Comparison of ENCODE assay signal across 8 cellular contexts in genomic region chr15:75842722-75843617, GRCh38. TPM values are rescaled to one million over a fixed set of nuclear protein-coding genes. Genes with fewer than 3 reads are reported as not detected.
DNase-seq lines count a peak whose midpoint lies in the region; ATAC-seq and TF ChIP-seq lines count a peak whose summit lies in the region.

Gene UBE2Q2, plus strand, starts transcription at chr15:75843447. Its CDS starts 220 bp downstream, at chr15:75843667.

- H3K9me3 ChIP-seq in PC-3 (ENCODE audit: low read length): no peaks in the 10 kb centered on the region
- no peaks in the 10 kb centered on the region for H3K9me3 ChIP-seq in muscle layer of duodenum (ENCODE audit: control insufficient read depth in 1 of 2, low read length in 2 of 2)

- H3K4me1 Mint-ChIP-seq in activated T-cell treated with anti-CD3 and anti-CD28 coated beads, Interleukin-2, amount 50 U/mL, for 24 hours (ENCODE audit: low read depth): peaks cover 41% of the 10 kb centered on the region

- no peaks in the 10 kb centered on the region for H3K9me2 ChIP-seq in PC-3 (replicated peaks; ENCODE audit: low read length)

- DNase-seq in AML-193 (lab: John Stamatoyannopoulos, UW) (peak; percentile 72 to 79), HL-60 (ENCODE audit: low read depth in 1 of 2, low spot score in 1 of 2) (peak; percentile 51 to 57), PC-3 (peak; percentile 67)
- DNase-seq in activated T-cell treated with anti-CD3 and anti-CD28 coated beads, Interleukin-2, amount 50 U/mL, for 24 hours: peak; percentile 82
- DNase-seq in stimulated activated CD8-positive, alpha-beta memory T cell treated with anti-CD3 and anti-CD28 coated beads, Interleukin-7, amount 100 ng/mL, for 4 hours (ENCODE audit: low read depth in 2 of 2): peak; percentile 56 to 83

- peaks cover 12% of the 10 kb centered on the region for H3K4me1 ChIP-seq in PC-3 (ENCODE audit: insufficient read depth, low read length)
- H3K4me1 ChIP-seq in muscle layer of duodenum (ENCODE audit: control insufficient read depth in 1 of 2, insufficient read depth in 2 of 2, low read length in 2 of 2): peaks cover 6 to 13% of the 10 kb centered on the region in 2 donors

- ATAC-seq in GM19324 (IDR thresholded peaks at IDR 0.05; ENCODE audit: low FRiP score, unreplicated experiment): peak; percentile 53
- peak; percentile 58 for ATAC-seq in PC-3
- ATAC-seq in esophagus mucosa: peak; percentile 57

- peak within 1 kb of the TSS; percentile 90 for H3K27ac ChIP-seq in HL-60 (replicated peaks)
- H3K27ac ChIP-seq in PC-3 (ENCODE audit: low read length): peak within 1 kb of the TSS; percentile 42; the same call in 1 of the 2 replicates
- H3K27ac ChIP-seq in muscle layer of duodenum (ENCODE audit: low read length): peak within 1 kb of the TSS; percentile 68

- H3K36me3 Mint-ChIP-seq in activated T-cell treated with anti-CD3 and anti-CD28 coated beads, Interleukin-2, amount 50 U/mL, for 24 hours (ENCODE audit: low read depth): peaks cover 25% of the 10 kb centered on the region

- no peaks in the 10 kb centered on the region for H3F3A ChIP-seq in PC-3 (ENCODE audit: low read length, unreplicated experiment)

- H3K36me3 ChIP-seq in PC-3 (ENCODE audit: low read depth, low read length) (no peaks in the 10 kb centered on the region), muscle layer of duodenum (ENCODE audit: control insufficient read depth in 1 of 2, insufficient read depth in 2 of 2, low read length in 2 of 2) (no peaks in the 10 kb centered on the region)

- peak within 1 kb of the TSS; percentile 89 for H3K9ac ChIP-seq in PC-3 (ENCODE audit: low read length)

- peaks cover 39% of the 10 kb centered on the region for H3K79me2 ChIP-seq in PC-3 (ENCODE audit: low read length)

- CTCF ChIA-PET in PC-3 (lab: Charles Lee): no interaction called here

- H3K27me3 Mint-ChIP-seq in activated T-cell treated with anti-CD3 and anti-CD28 coated beads, Interleukin-2, amount 50 U/mL, for 24 hours: peaks cover 13% of the 10 kb centered on the region

- H3K4me3 ChIP-seq in HL-60 (replicated peaks; ENCODE audit: insufficient read depth, low read length): peak within 1 kb of the TSS; percentile 66
- H3K4me3 ChIP-seq in PC-3 (ENCODE audit: low read length): peak within 1 kb of the TSS; percentile 91
- H3K4me3 ChIP-seq in muscle layer of duodenum (ENCODE audit: low read depth in 1 of 2, low read length in 2 of 2): peak within 1 kb of the TSS; percentile 80 to 90

- intact Hi-C loops in PC-3 (cut with micrococcal nuclease): loop anchor here (5.0 kb wide), 2 partner anchors 39 to 79 kb away; no protein-coding TSS in a partner anchor

- POLR2A ChIA-PET in PC-3 (lab: Charles Lee; ENCODE audit: unreplicated experiment): interaction anchor here (0.7 kb wide), 1 partner anchor 60 kb away, joined by 4 read pairs; no protein-coding TSS in a partner anchor

- H3K4me2 ChIP-seq in PC-3 (ENCODE audit: low read length): peak within 1 kb of the TSS; percentile 98

- H3K27me3 ChIP-seq in HL-60 (ENCODE audit: insufficient read depth, poor library complexity, severe bottlenecking): no peaks in the 10 kb centered on the region
- no peaks in the 10 kb centered on the region for H3K27me3 ChIP-seq in PC-3 (ENCODE audit: low read length)
- H3K27me3 ChIP-seq in muscle layer of duodenum (ENCODE audit: low read depth, low read length): no peaks in the 10 kb centered on the region

- no peaks in the 10 kb centered on the region for H3K9me3 Mint-ChIP-seq in activated T-cell treated with anti-CD3 and anti-CD28 coated beads, Interleukin-2, amount 50 U/mL, for 24 hours

- H3K4me3 Mint-ChIP-seq in activated T-cell treated with anti-CD3 and anti-CD28 coated beads, Interleukin-2, amount 50 U/mL, for 24 hours: peak within 1 kb of the TSS; percentile 85

- no TSS peak for BruUV-seq in PC-3 (replicated peaks; lab: Mats Ljungman, UMichigan)

- TF ChIP-seq CTCF in HL-60 (IDR thresholded peaks at IDR 0.05; ENCODE audit: insufficient read depth, low read length): no peak
- no peak for TF ChIP-seq CTCF in PC-3 (conservative IDR thresholded peaks at IDR 0.05; ENCODE audit: low read depth, low read length)

- peaks cover 29% of the 10 kb centered on the region for H4K20me1 ChIP-seq in PC-3 (ENCODE audit: low read length)

- peak within 1 kb of the TSS; percentile 95 for H2AFZ ChIP-seq in PC-3 (ENCODE audit: low read length)

- H3K27ac Mint-ChIP-seq in activated T-cell treated with anti-CD3 and anti-CD28 coated beads, Interleukin-2, amount 50 U/mL, for 24 hours: peak within 1 kb of the TSS; percentile 85

RNA-seq across cellular contexts. Expression of gene UBE2Q2, which starts in this region (rescaled TPM):
- total RNA-seq in PC-3 (2014; rRNA removed) (18.5 and 20.3 TPM in 2 replicates), esophagus mucosa (20.9 TPM)

Comparison
In these comparisons a context has a peak if more than half of its experiments do, and no peak if none do; other contexts are left out.
1. Peak in every context shown above with its lines: DNase-seq, ATAC-seq, H3K4me3 ChIP-seq and H3K27ac ChIP-seq.